ENCODE assay signal across 1 cellular context in genomic region chr18:31269508-31270074, GRCh38.
TF ChIP-seq lines count a peak whose summit lies in the region.

No MANE protein-coding gene starts in this region.

TF ChIP-seq in HepG2, 621 proteins besides CTCF, POLR2A, EP300 and RAD21 (continued from another document):
- TF ChIP-seq ZNF276 (CRISPR knock-in tag; IDR thresholded peaks at IDR 0.05; ENCODE audit: low read depth) (no peak), ZSCAN9 (CRISPR knock-in tag; IDR thresholded peaks at IDR 0.05; ENCODE audit: borderline replicate concordance) (no peak), KLF6 (CRISPR knock-in tag; IDR thresholded peaks at IDR 0.05) (no peak), ZNF703 (CRISPR knock-in tag; IDR thresholded peaks at IDR 0.05; ENCODE audit: borderline replicate concordance) (no peak), SP140L (CRISPR knock-in tag; IDR thresholded peaks at IDR 0.05; ENCODE audit: borderline replicate concordance) (no peak), TAF15 (IDR thresholded peaks at IDR 0.05; ENCODE audit: low read depth, low read length, poor library complexity, severe bottlenecking) (no peak), GTF2F1 (IDR thresholded peaks at IDR 0.05; ENCODE audit: low read length) (no peak), FOXC1 (CRISPR knock-in tag; IDR thresholded peaks at IDR 0.05; ENCODE audit: borderline replicate concordance) (no peak), ZNF776 (CRISPR knock-in tag; IDR thresholded peaks at IDR 0.05) (no peak), MAFF (IDR thresholded peaks at IDR 0.05; ENCODE audit: low read depth, low read length) (no peak)
TF ChIP-seq in HepG2: peak in this region for 0.
